Comparison of ENCODE assay signal across 14 cellular contexts in genomic region chr17:49822829-49823228, GRCh38. TPM values are rescaled to one million over a fixed set of nuclear protein-coding genes. Genes with fewer than 3 reads are reported as not detected.
DNase-seq lines count a peak whose midpoint lies in the region; ATAC-seq and TF ChIP-seq lines count a peak whose summit lies in the region.
"Had no signal": no experiment of that assay in that cellular context is flagged by ENCODE, and none has a peak within 500 bp of the region (broad histone marks: within the 10 kb centered on the region; RNA-seq: fewer than 3 reads in every experiment).

No MANE protein-coding gene starts in this region.

- H3K36me3 ChIP-seq in testis (ENCODE audit: low read depth, missing control alignments) = no peaks in the 10 kb centered on the region

- DNase-seq in AG04450 (ENCODE audit: low read depth, low spot score) (peak; percentile 36), HFF-Myc (ENCODE audit: extremely low read depth, low read depth) (peak; percentile 30), mucosa of gallbladder (ENCODE audit: low spot score) (peak; percentile 23), Calu3 (no peak), testis (no peak)
- DNase-seq in activated CD8-positive, alpha-beta memory T cell treated with anti-CD3 and anti-CD28 coated beads for 24 hours = no peak
- DNase-seq: BE2C, dermis blood vessel endothelial cell, H7, head of caudate nucleus, NCI-H524 had no signal

- no peaks in the 10 kb centered on the region for H3K9me3 Mint-ChIP-seq in Calu3 (ENCODE audit: low read depth, unreplicated experiment)

- H3K27me3 ChIP-seq in AG04450 (ENCODE audit: control insufficient read depth, insufficient read depth, low read length) = no peaks in the 10 kb centered on the region
- no peaks in the 10 kb centered on the region for H3K27me3 ChIP-seq in testis
- H3K27me3 ChIP-seq: BE2C had no signal

- TF ChIP-seq POLR2A in testis (IDR thresholded peaks at IDR 0.05) = no peak

- no TSS peak for BruUV-seq in Calu3 (replicated peaks; lab: Mats Ljungman, UMichigan)

- POLR2A ChIA-PET in AG04450 (lab: Yijun Ruan, JAX) = interaction anchor here (0.6 kb wide), 1 partner anchor 26 kb away, joined by 6 read pairs; no protein-coding TSS in a partner anchor

- H3K4me1 ChIP-seq in testis = no peaks in the 10 kb centered on the region
- H3K4me1 ChIP-seq: BE2C had no signal

- ATAC-seq in esophagus mucosa = peak; percentile 81
- no peak for ATAC-seq in HG02763 (IDR thresholded peaks at IDR 0.05; ENCODE audit: unreplicated experiment)
- ATAC-seq: left lobe of liver had no signal

- intact Hi-C loops in Calu3 (cut with micrococcal nuclease; ENCODE audit: unreplicated experiment) (no loop called here), testis (cut with DNase I; ENCODE audit: low total_unique reads) (no loop called here)

- no peak overlapping the region for H3K4me3 Mint-ChIP-seq in Calu3 (ENCODE audit: low read depth, unreplicated experiment)

- TF ChIP-seq CTCF in AG04450 (IDR thresholded peaks at IDR 0.05; ENCODE audit: low read depth, low read length) = no peak
- TF ChIP-seq CTCF in HFF-Myc (IDR thresholded peaks at IDR 0.05; ENCODE audit: low read depth, low read length, missing control alignments) = no peak
- no peak for TF ChIP-seq CTCF in Calu3 (IDR thresholded peaks at IDR 0.05; ENCODE audit: unreplicated experiment)
- no peak for TF ChIP-seq CTCF in testis (IDR thresholded peaks at IDR 0.05)

- 60 to 66% methylated on average over 2 of the region's 2 CpGs for WGBS in testis, 2 donors

- CTCF ChIA-PET in AG04450 (lab: Charles Lee) (no interaction called here), Calu3 (lab: Charles Lee) (interaction anchor here (0.7 to 0.8 kb wide), 2 partner anchors 148 to 174 kb away, joined by 3 read pairs; no protein-coding TSS in a partner anchor)

- no peaks in the 10 kb centered on the region for H3K27me3 Mint-ChIP-seq in Calu3 (ENCODE audit: unreplicated experiment)

- H3K4me3 ChIP-seq in AG04450 (ENCODE audit: low read depth, low read length) (no peak overlapping the region), HFF-Myc (replicated peaks; ENCODE audit: low read depth, low read length) (no peak overlapping the region), testis (no peak overlapping the region)

- H3K27ac Mint-ChIP-seq in Calu3 (ENCODE audit: unreplicated experiment) = no peak overlapping the region

- peaks cover 28% of the 10 kb centered on the region for H3K4me1 Mint-ChIP-seq in Calu3 (ENCODE audit: low read depth, unreplicated experiment)

- H3K36me3 Mint-ChIP-seq in Calu3 (ENCODE audit: insufficient read depth, unreplicated experiment) = peaks cover 80% of the 10 kb centered on the region

- H3K9me3 ChIP-seq in AG04450 (ENCODE audit: control insufficient read depth, insufficient read depth, low read length) (no peaks in the 10 kb centered on the region), testis (no peaks in the 10 kb centered on the region)
- H3K9me3 ChIP-seq: BE2C had no signal

- H3K27ac ChIP-seq in AG04450 (ENCODE audit: low read depth, low read length) (peak overlapping the region; percentile 43), testis (no peak overlapping the region)

RNA-seq across cellular contexts. Expression of gene TAC4, which starts 25.0 kb away (rescaled TPM):
- polyA plus RNA-seq in AG04450 (2011; rRNA removed) (not detected in 2 replicates), testis (ENCODE audit: insufficient read depth, low read depth, low replicate concordance) (not detected)
- not detected in 2 replicates for polyA minus RNA-seq in AG04450 (2011; rRNA and poly(A)+ RNA removed)
- total RNA-seq in esophagus mucosa (not detected), mucosa of gallbladder (not detected), Calu3 (2022) (not detected in 2 replicates), testis (not detected)
- total RNA-seq: dermis blood vessel endothelial cell, H7, left lobe of liver had no signal

RNA-seq across cellular contexts. Expression of gene KAT7, which starts 34.3 kb away (rescaled TPM):
- polyA plus RNA-seq in AG04450 (2011; rRNA removed) (26.5 and 27.0 TPM in 2 replicates), testis (ENCODE audit: insufficient read depth, low read depth, low replicate concordance) (181 TPM)
- polyA minus RNA-seq in AG04450 (2011; rRNA and poly(A)+ RNA removed) = 31.9 and 34.9 TPM in 2 replicates
- total RNA-seq in esophagus mucosa (33.7 TPM), mucosa of gallbladder (63.8 TPM), Calu3 (2022) (90.6 and 96.7 TPM in 2 replicates), testis (100 to 1,000 TPM; 122 to 123 TPM)

RNA-seq across cellular contexts. Expression of gene FAM117A, which starts 58.9 kb away (rescaled TPM):
- polyA plus RNA-seq in AG04450 (2011; rRNA removed) (2.5 and 2.8 TPM in 2 replicates), testis (ENCODE audit: insufficient read depth, low read depth, low replicate concordance) (67.3 TPM)
- polyA minus RNA-seq in AG04450 (2011; rRNA and poly(A)+ RNA removed) = 3.2 and 4.9 TPM in 2 replicates
- total RNA-seq in esophagus mucosa (3.9 TPM), mucosa of gallbladder (14.2 TPM), Calu3 (2022) (14.2 and 14.9 TPM in 2 replicates), testis (10 to 100 TPM; 30.2 to 38.1 TPM)

Comparison
In these comparisons a context has a peak if more than half of its experiments do, and no peak if none do; other contexts are left out.
1. DNase-seq: peak in AG04450 (single experiment), HFF-Myc (single experiment) and mucosa of gallbladder (single experiment); none in Calu3 (single experiment), testis (single experiment) and activated CD8-positive, alpha-beta memory T cell treated with anti-CD3 and anti-CD28 coated beads for 24 hours (single experiment).